In the genomic region with DNA sequence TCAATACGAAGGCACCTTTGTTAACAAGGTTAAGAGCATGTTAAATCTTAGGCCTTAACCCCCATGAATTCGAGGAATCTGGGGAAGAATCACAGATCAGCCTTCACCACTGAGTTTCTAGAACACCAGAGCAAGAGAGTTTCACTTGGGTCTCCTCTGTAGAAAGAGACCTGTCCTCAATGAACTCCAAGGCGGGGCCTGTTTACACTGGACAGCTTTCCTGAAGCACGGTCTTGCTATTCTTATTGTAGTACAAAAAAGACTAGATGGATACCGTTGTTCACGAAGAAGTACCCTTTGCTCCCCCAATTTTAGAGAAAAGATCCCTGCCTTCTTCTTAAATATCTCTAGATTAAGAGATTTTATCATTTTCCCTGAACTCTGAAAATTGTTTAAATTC, we compare ENCODE assay signal across 1 cellular context.
TF ChIP-seq lines count a peak whose summit lies in the region.

No MANE protein-coding gene starts in this region.

TF ChIP-seq in GM23338, 12 proteins besides CTCF, POLR2A, EP300 and RAD21:
- TF ChIP-seq ZNF114 (CRISPR knock-in tag; IDR thresholded peaks at IDR 0.05) (no peak), EZH2 (IDR thresholded peaks at IDR 0.05; ENCODE audit: low read depth, unreplicated experiment) (no peak), EZH2phosphoT487 (IDR thresholded peaks at IDR 0.05; ENCODE audit: unreplicated experiment) (no peak), JUNB (IDR thresholded peaks at IDR 0.05; ENCODE audit: unreplicated experiment) (no peak), ZNF331 (CRISPR knock-in tag; IDR thresholded peaks at IDR 0.05; ENCODE audit: low read depth) (no peak), POLR2AphosphoS5 (IDR thresholded peaks at IDR 0.05; ENCODE audit: low read depth) (no peak), CREB1 (CRISPR knock-in tag; IDR thresholded peaks at IDR 0.05; ENCODE audit: low read depth) (no peak), NANOG (IDR thresholded peaks at IDR 0.05; ENCODE audit: borderline replicate concordance) (no peak), STAT1 (IDR thresholded peaks at IDR 0.05; ENCODE audit: unreplicated experiment) (no peak), REST (IDR thresholded peaks at IDR 0.05; ENCODE audit: unreplicated experiment) (no peak)
- TF ChIP-seq, protein P1, sequence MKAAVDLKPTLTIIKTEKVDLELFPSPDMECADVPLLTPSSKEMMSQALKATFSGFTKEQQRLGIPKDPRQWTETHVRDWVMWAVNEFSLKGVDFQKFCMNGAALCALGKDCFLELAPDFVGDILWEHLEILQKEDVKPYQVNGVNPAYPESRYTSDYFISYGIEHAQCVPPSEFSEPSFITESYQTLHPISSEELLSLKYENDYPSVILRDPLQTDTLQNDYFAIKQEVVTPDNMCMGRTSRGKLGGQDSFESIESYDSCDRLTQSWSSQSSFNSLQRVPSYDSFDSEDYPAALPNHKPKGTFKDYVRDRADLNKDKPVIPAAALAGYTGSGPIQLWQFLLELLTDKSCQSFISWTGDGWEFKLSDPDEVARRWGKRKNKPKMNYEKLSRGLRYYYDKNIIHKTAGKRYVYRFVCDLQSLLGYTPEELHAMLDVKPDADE (IDR thresholded peaks at IDR 0.05), result no peak
- TF ChIP-seq, protein P2, sequence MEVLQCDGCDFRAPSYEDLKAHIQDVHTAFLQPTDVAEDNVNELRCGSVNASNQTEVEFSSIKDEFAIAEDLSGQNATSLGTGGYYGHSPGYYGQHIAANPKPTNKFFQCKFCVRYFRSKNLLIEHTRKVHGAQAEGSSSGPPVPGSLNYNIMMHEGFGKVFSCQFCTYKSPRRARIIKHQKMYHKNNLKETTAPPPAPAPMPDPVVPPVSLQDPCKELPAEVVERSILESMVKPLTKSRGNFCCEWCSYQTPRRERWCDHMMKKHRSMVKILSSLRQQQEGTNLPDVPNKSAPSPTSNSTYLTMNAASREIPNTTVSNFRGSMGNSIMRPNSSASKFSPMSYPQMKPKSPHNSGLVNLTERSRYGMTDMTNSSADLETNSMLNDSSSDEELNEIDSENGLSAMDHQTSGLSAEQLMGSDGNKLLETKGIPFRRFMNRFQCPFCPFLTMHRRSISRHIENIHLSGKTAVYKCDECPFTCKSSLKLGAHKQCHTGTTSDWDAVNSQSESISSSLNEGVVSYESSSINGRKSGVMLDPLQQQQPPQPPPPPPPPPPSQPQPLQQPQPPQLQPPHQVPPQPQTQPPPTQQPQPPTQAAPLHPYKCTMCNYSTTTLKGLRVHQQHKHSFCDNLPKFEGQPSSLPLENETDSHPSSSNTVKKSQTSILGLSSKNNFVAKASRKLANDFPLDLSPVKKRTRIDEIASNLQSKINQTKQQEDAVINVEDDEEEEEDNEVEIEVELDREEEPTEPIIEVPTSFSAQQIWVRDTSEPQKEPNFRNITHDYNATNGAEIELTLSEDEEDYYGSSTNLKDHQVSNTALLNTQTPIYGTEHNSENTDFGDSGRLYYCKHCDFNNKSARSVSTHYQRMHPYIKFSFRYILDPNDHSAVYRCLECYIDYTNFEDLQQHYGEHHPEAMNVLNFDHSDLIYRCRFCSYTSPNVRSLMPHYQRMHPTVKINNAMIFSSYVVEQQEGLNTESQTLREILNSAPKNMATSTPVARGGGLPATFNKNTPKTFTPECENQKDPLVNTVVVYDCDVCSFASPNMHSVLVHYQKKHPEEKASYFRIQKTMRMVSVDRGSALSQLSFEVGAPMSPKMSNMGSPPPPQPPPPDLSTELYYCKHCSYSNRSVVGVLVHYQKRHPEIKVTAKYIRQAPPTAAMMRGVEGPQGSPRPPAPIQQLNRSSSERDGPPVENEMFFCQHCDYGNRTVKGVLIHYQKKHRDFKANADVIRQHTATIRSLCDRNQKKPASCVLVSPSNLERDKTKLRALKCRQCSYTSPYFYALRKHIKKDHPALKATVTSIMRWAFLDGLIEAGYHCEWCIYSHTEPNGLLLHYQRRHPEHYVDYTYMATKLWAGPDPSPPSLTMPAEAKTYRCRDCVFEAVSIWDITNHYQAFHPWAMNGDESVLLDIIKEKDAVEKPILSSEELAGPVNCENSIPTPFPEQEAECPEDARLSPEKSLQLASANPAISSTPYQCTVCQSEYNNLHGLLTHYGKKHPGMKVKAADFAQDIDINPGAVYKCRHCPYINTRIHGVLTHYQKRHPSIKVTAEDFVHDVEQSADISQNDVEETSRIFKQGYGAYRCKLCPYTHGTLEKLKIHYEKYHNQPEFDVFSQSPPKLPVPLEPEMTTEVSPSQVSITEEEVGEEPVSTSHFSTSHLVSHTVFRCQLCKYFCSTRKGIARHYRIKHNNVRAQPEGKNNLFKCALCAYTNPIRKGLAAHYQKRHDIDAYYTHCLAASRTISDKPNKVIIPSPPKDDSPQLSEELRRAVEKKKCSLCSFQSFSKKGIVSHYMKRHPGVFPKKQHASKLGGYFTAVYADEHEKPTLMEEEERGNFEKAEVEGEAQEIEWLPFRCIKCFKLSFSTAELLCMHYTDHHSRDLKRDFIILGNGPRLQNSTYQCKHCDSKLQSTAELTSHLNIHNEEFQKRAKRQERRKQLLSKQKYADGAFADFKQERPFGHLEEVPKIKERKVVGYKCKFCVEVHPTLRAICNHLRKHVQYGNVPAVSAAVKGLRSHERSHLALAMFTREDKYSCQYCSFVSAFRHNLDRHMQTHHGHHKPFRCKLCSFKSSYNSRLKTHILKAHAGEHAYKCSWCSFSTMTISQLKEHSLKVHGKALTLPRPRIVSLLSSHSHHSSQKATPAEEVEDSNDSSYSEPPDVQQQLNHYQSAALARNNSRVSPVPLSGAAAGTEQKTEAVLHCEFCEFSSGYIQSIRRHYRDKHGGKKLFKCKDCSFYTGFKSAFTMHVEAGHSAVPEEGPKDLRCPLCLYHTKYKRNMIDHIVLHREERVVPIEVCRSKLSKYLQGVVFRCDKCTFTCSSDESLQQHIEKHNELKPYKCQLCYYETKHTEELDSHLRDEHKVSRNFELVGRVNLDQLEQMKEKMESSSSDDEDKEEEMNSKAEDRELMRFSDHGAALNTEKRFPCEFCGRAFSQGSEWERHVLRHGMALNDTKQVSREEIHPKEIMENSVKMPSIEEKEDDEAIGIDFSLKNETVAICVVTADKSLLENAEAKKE (CRISPR knock-in tag; IDR thresholded peaks at IDR 0.05), result no peak
